ENCODE assay signal across 31 cellular contexts in genomic region chr19:10986301-10987127, GRCh38.
"Had no signal": no experiment of that assay in that cellular context is flagged by ENCODE, and none has a peak within 500 bp of the region (broad histone marks: within the 10 kb centered on the region; RNA-seq: fewer than 3 reads in every experiment).

No MANE protein-coding gene starts in this region.

- H3K4me3 ChIP-seq: ascending aorta, cardiac muscle cell, SJSA1 had no signal

- H3K4me1 ChIP-seq: ascending aorta, SJSA1 had no signal

- H3K9me3 Mint-ChIP-seq: activated CD4-positive, alpha-beta T cell treated with anti-CD3 and anti-CD28 coated beads, Interleukin-2, amount 10 ng/mL, durations not matched to agents 24 days and 14 days; activated naive CD4-positive, alpha-beta T cell treated with anti-CD3 and anti-CD28 coated beads, Interleukin-2, amount 50 U/mL, for 24 hours; activated naive CD8-positive, alpha-beta T cell treated with anti-CD3 and anti-CD28 coated beads, Interleukin-2, amount 10 ng/mL, durations not matched to agents 7 days and 5 days; activated T-cell treated with anti-CD3 and anti-CD28 coated beads, Interleukin-2, amount 50 U/mL, for 24 hours; activated T-helper 2 cell treated with anti-CD3 and anti-CD28 coated beads, Interferon-gamma antibody, Interleukin-2, Interleukin-4, amounts not matched to agents 10 μg/mL and 5 μg/mL and 100 μg/mL, durations not matched to agents 14 hours and 24 hours and 36 hours; T-helper 1 cell treated with Interleukin-12 subunit alpha and Interleukin-12 subunit beta and Interleukin-4 antibody, amounts not matched to agents 30 μg/mL and 1 μg/mL, for 36 hours; T-helper 2 cell treated with Interferon-gamma antibody and Interleukin-4, amounts not matched to agents 5 μg/mL and 100 μg/mL, for 36 hours had no signal

- H3K4me3 Mint-ChIP-seq: activated CD4-positive, alpha-beta T cell treated with anti-CD3 and anti-CD28 coated beads, Interleukin-2, amount 10 ng/mL, durations not matched to agents 24 days and 14 days; activated CD8-positive, alpha-beta T cell treated with anti-CD3 and anti-CD28 coated beads, Interleukin-2, amount 10 ng/mL, durations not matched to agents 7 days and 5 days; activated naive CD4-positive, alpha-beta T cell treated with anti-CD3 and anti-CD28 coated beads, Interleukin-2, amount 50 U/mL, for 24 hours; activated naive CD8-positive, alpha-beta T cell treated with anti-CD3 and anti-CD28 coated beads, Interleukin-2, amount 10 ng/mL, durations not matched to agents 7 days and 5 days; activated T-cell treated with anti-CD3 and anti-CD28 coated beads, Interleukin-2, amount 50 U/mL, for 24 hours; T-helper 1 cell treated with Interleukin-12 subunit alpha and Interleukin-12 subunit beta and Interleukin-4 antibody, amounts not matched to agents 30 μg/mL and 1 μg/mL, for 36 hours; T-helper 2 cell treated with Interferon-gamma antibody and Interleukin-4, amounts not matched to agents 5 μg/mL and 100 μg/mL, for 36 hours had no signal

- ATAC-seq: activated CD8-positive, alpha-beta T cell treated with anti-CD3 and anti-CD28 coated beads, Interleukin-2, amount 10 ng/mL, durations not matched to agents 7 days and 5 days; Panc1 had no signal

- H3K27me3 ChIP-seq: ascending aorta, cardiac muscle cell, SJSA1 had no signal

- H3K27ac ChIP-seq: ascending aorta, cardiac muscle cell, SJSA1 had no signal

- H3K4me2 ChIP-seq: SK-N-SH had no signal

- H3K27ac Mint-ChIP-seq: activated CD4-positive, alpha-beta T cell treated with anti-CD3 and anti-CD28 coated beads, Interleukin-2, amount 10 ng/mL, durations not matched to agents 24 days and 14 days; activated naive CD4-positive, alpha-beta T cell treated with anti-CD3 and anti-CD28 coated beads, Interleukin-2, amount 50 U/mL, for 24 hours; activated naive CD8-positive, alpha-beta T cell treated with anti-CD3 and anti-CD28 coated beads, Interleukin-2, amount 10 ng/mL, durations not matched to agents 7 days and 5 days; activated T-cell treated with anti-CD3 and anti-CD28 coated beads, Interleukin-2, amount 50 U/mL, for 24 hours; activated T-helper 2 cell treated with anti-CD3 and anti-CD28 coated beads, Interferon-gamma antibody, Interleukin-2, Interleukin-4, amounts not matched to agents 10 μg/mL and 5 μg/mL and 100 μg/mL, durations not matched to agents 14 hours and 24 hours and 36 hours; T-helper 1 cell treated with Interleukin-12 subunit alpha and Interleukin-12 subunit beta and Interleukin-4 antibody, amounts not matched to agents 30 μg/mL and 1 μg/mL, for 36 hours; T-helper 2 cell treated with Interferon-gamma antibody and Interleukin-4, amounts not matched to agents 5 μg/mL and 100 μg/mL, for 36 hours had no signal

- H3K4me1 Mint-ChIP-seq: activated naive CD8-positive, alpha-beta T cell treated with anti-CD3 and anti-CD28 coated beads, Interleukin-2, amount 10 ng/mL, durations not matched to agents 7 days and 5 days had no signal

- H3K9me3 ChIP-seq: ascending aorta, SJSA1, SK-N-SH had no signal

- H3K9ac ChIP-seq: SK-N-SH had no signal

- H3K27me3 Mint-ChIP-seq: activated CD4-positive, alpha-beta T cell treated with anti-CD3 and anti-CD28 coated beads, Interleukin-2, amount 10 ng/mL, durations not matched to agents 24 days and 14 days; activated naive CD4-positive, alpha-beta T cell treated with anti-CD3 and anti-CD28 coated beads, Interleukin-2, amount 50 U/mL, for 24 hours; activated naive CD8-positive, alpha-beta T cell treated with anti-CD3 and anti-CD28 coated beads, Interleukin-2, amount 10 ng/mL, durations not matched to agents 7 days and 5 days; activated T-cell treated with anti-CD3 and anti-CD28 coated beads, Interleukin-2, amount 50 U/mL, for 24 hours had no signal

- DNase-seq: activated CD4-positive, alpha-beta T cell treated with anti-CD3 and anti-CD28 coated beads, Interleukin-2, amount 10 ng/mL, durations not matched to agents 24 days and 14 days; activated CD4-positive, alpha-beta T cell treated with anti-CD3 and anti-CD28 coated beads, Interleukin-2, amount 50 U/mL, for 4 hours; activated CD8-positive, alpha-beta T cell treated with anti-CD3 and anti-CD28 coated beads, Interleukin-2, amount 10 ng/mL, durations not matched to agents 7 days and 5 days; activated gamma-delta T cell; activated naive CD4-positive, alpha-beta T cell treated with Interleukin-2 at 50 U/mL for 16 hours; activated naive CD8-positive, alpha-beta T cell treated with anti-CD3 and anti-CD28 coated beads, Interleukin-2, amount 10 ng/mL, durations not matched to agents 7 days and 5 days; activated T-cell treated with anti-CD3 and anti-CD28 coated beads, Interleukin-2, amount 50 U/mL, for 24 hours; amygdala; Karpas-422; MM.1S; MV-4-11; NCI-H1092 treated with DMSO at 0.1 percent for 48 hours; NCI-H1417; NCI-H146; NCI-H187 treated with DMSO at 0.1 percent for 48 hours; NCI-H2081; NCI-H2171 treated with DMSO at 0.1 percent for 48 hours; NCI-H2227 treated with DMSO at 0.1 percent for 48 hours; NCI-H446; NCI-H524; NCI-H69; SHP77 treated with DMSO at 0.1 percent for 48 hours; SK-N-SH had no signal
